ENCODE assay signal across 8 cellular contexts in the genomic region with DNA sequence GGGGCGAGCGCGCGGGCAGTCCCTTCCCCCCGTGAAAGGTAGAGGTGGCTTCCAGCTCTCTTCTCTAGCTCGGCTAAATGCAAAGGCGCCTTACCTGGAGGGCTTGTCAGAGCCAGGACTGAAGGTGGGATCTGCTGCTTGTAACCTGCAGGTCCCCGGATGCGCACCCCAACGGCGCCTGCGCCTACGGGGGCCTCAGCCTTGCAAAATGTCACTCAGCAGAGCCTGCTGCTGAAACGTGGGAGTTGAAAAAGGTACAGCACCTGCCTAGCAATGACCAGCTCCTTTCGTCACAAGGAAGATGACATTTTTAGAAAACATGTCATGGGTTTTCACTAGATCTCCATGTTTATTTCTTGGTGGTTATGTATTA. TPM values are rescaled to one million over a fixed set of nuclear protein-coding genes. Genes with fewer than 3 reads are reported as not detected.
DNase-seq lines count a peak whose midpoint lies in the region; TF ChIP-seq lines count a peak whose summit lies in the region.

No MANE protein-coding gene starts in this region.

- peak overlapping the region; percentile 90 for H3K9ac ChIP-seq in GM23248

- in situ Hi-C loops in GM23248 (cut with MboI) = no loop called here

- 0 to 1% methylated on average over 12 to 14 of the region's 15 CpGs for WGBS in GM23248 (ENCODE audit: low coverage in 1 of 2, low lambda C conversion rate in 2 of 2, missing lambda C conversion rate in 2 of 2), 2 experiments

- H3K27ac ChIP-seq in GM23248 = peak overlapping the region; percentile 37

- 0 out of 2 replicates have a peak, but pooled peaks have one; percentile 0 for TF ChIP-seq CTCF in LNCAP (IDR thresholded peaks at IDR 0.05)

- no peaks in the 10 kb centered on the region for H3F3A ChIP-seq in GM23248 (ENCODE audit: insufficient read depth)

- no peaks in the 10 kb centered on the region for H3K9me2 ChIP-seq in GM23248 (ENCODE audit: insufficient read depth)

- H3K4me3 ChIP-seq in GM23248 = peak overlapping the region; percentile 77

- peaks cover 82% of the 10 kb centered on the region for H3K79me2 ChIP-seq in GM23248 (ENCODE audit: insufficient read depth)

- no peaks in the 10 kb centered on the region for H4K20me1 ChIP-seq in GM23248 (ENCODE audit: insufficient read depth)

- H3K27me3 ChIP-seq in GM23248 (replicated peaks; ENCODE audit: insufficient read depth) = no peaks in the 10 kb centered on the region

- no peaks in the 10 kb centered on the region for H3K4me1 ChIP-seq in GM23248 (ENCODE audit: insufficient read depth)

- DNase-seq in GM03348 (ENCODE audit: low spot score) (peak; percentile 35), GM23248 (peak; percentile 33), T-helper 9 cell (peak; percentile 49), astrocyte of the hippocampus (ENCODE audit: low read depth, low spot score) (peak; percentile 54), inferior parietal cortex (ENCODE audit: extremely low spot score) (peak; percentile 43), mesenteric fat pad (ENCODE audit: low spot score) (no peak)
- DNase-seq in stimulated activated CD4-positive, alpha-beta T cell treated with anti-CD3 and anti-CD28 coated beads, Interleukin-1b, Interleukin-23, amount 100 ng/mL, for 1 hour (ENCODE audit: low read depth in 2 of 2) = peak; percentile 8 to 48

- no peaks in the 10 kb centered on the region for H3K9me3 ChIP-seq in GM23248 (ENCODE audit: low read depth)

- H2AFZ ChIP-seq in GM23248 = peak overlapping the region; percentile 99

- peak overlapping the region; percentile 82 for H3K4me2 ChIP-seq in GM23248 (ENCODE audit: unreplicated experiment)

- H3K36me3 ChIP-seq in GM23248 (ENCODE audit: low read depth) = no peaks in the 10 kb centered on the region

RNA-seq across cellular contexts. Expression of a gene that starts 0.6 kb away (rescaled TPM):
- 3.4 and 3.5 TPM in 2 replicates for total RNA-seq in GM23248 (2014; rRNA removed; shearing (Covaris generic))
- polyA plus RNA-seq in GM23248 (2016; fragmentation: Nextera tagmentation; extraction: Ambion mirVana) = 3.5 and 4.1 TPM in 2 replicates
- 11.7 TPM for total RNA-seq in mesenteric fat pad

RNA-seq across cellular contexts. Expression of a gene that starts 0.8 kb away (rescaled TPM):
- 20.9 and 21.8 TPM in 2 replicates for total RNA-seq in GM23248 (2014; rRNA removed; shearing (Covaris generic))
- 13.7 and 14.2 TPM in 2 replicates for polyA plus RNA-seq in GM23248 (2016; fragmentation: Nextera tagmentation; extraction: Ambion mirVana)
- 16.9 TPM for total RNA-seq in mesenteric fat pad
